14 cellular contexts compared by ENCODE assay signal in genomic region chr5:179393078-179393477, GRCh38. TPM values are rescaled to one million over a fixed set of nuclear protein-coding genes. Genes with fewer than 3 reads are reported as not detected.
DNase-seq lines count a peak whose midpoint lies in the region; ATAC-seq and TF ChIP-seq lines count a peak whose summit lies in the region.
"Had no signal": no experiment of that assay in that cellular context is flagged by ENCODE, and none has a peak within 500 bp of the region (broad histone marks: within the 10 kb centered on the region; RNA-seq: fewer than 3 reads in every experiment).

No MANE protein-coding gene starts in this region.

- DNase-seq in GM04503 (ENCODE audit: low read depth), result peak; percentile 39
- DNase-seq in NCI-H226, result peak; percentile 92
- peak; percentile 31 for DNase-seq in epithelial cell of prostate (ENCODE audit: low read depth, low spot score)
- peak; percentile 78 to 86 for DNase-seq in trophoblast cell
- DNase-seq in adrenal gland, result no peak
- no peak for DNase-seq in OCI-M2 (lab: John Stamatoyannopoulos, UW; ENCODE audit: unreplicated experiment)
- no peak for DNase-seq in omental fat pad (ENCODE audit: low spot score)
- no peak for DNase-seq in effector memory CD4-positive, alpha-beta T cell
- DNase-seq: activated CD8-positive, alpha-beta T cell treated with anti-CD3 and anti-CD28 coated beads, Interleukin-2, amount 10 ng/mL, durations not matched to agents 7 days and 5 days; NCI-H187; stimulated activated CD4-positive, alpha-beta T cell treated with anti-CD3 and anti-CD28 coated beads, Interleukin-2, amount 100 ng/mL, for 24 hours; stimulated activated naive CD8-positive, alpha-beta T cell treated with anti-CD3 and anti-CD28 coated beads, Interleukin-15, Interleukin-2, amounts not matched to agents 100 U/mL and 50 U/mL, for 24 hours had no signal

- H3K4me3 ChIP-seq in trophoblast cell (ENCODE audit: low read depth, low read length) (no peak overlapping the region), adrenal gland (no peak overlapping the region)
- no peak overlapping the region for H3K4me3 ChIP-seq in effector memory CD4-positive, alpha-beta T cell (ENCODE audit: insufficient read depth, low read depth, low read length, poor library complexity, severe bottlenecking)
- H3K4me3 ChIP-seq: lung had no signal

- no peaks in the 10 kb centered on the region for H3K79me1 ChIP-seq in trophoblast cell (ENCODE audit: low read length)

- TF ChIP-seq CTCF in adrenal gland (IDR thresholded peaks at IDR 0.05) (no peak), omental fat pad (IDR thresholded peaks at IDR 0.05) (no peak)

- no peak overlapping the region for H2AFZ ChIP-seq in trophoblast cell (ENCODE audit: insufficient read depth, low read length, poor library complexity)
- H2AFZ ChIP-seq: parathyroid adenoma had no signal

- H4K91ac ChIP-seq in trophoblast cell (ENCODE audit: low read depth, low read length), result no peak overlapping the region

- H4K12ac ChIP-seq in trophoblast cell (ENCODE audit: low read depth, low read length), result no peak overlapping the region

- H3K9ac ChIP-seq in trophoblast cell (ENCODE audit: low read length), result no peak overlapping the region
- H3K9ac ChIP-seq: parathyroid adenoma had no signal

- H2BK12ac ChIP-seq in trophoblast cell (ENCODE audit: low read length), result no peak overlapping the region

- H2BK120ac ChIP-seq in trophoblast cell (ENCODE audit: insufficient read depth, low read length, poor library complexity), result no peak overlapping the region

- no peak overlapping the region for H3K14ac ChIP-seq in trophoblast cell (ENCODE audit: low read length)

- no peaks in the 10 kb centered on the region for H3K4me1 ChIP-seq in trophoblast cell (ENCODE audit: control insufficient read depth in 1 of 2, insufficient read depth in 2 of 2, low read length in 2 of 2)
- no peaks in the 10 kb centered on the region for H3K4me1 ChIP-seq in adrenal gland (replicated peaks in 1 of 2)
- H3K4me1 ChIP-seq in effector memory CD4-positive, alpha-beta T cell (ENCODE audit: control insufficient read depth, insufficient read depth, low read length, poor library complexity, severe bottlenecking), result no peaks in the 10 kb centered on the region
- H3K4me1 ChIP-seq: parathyroid adenoma had no signal

- H3K4me2 ChIP-seq in trophoblast cell (ENCODE audit: low read length), result no peak overlapping the region

- WGBS in trophoblast cell (ENCODE audit: extremely low coverage, insufficient coverage, insufficient read length), result no CpG with 5 or more reads among the region's 4 CpGs
- WGBS in adrenal gland, 4 donors, result 50 to 69% (median 57%) methylated on average over 4 of the region's 4 CpGs

- H3K27ac ChIP-seq in epithelial cell of prostate, result no peak overlapping the region
- no peak overlapping the region for H3K27ac ChIP-seq in trophoblast cell (ENCODE audit: low read depth, low read length)
- H3K27ac ChIP-seq in adrenal gland, result no peak overlapping the region
- H3K27ac ChIP-seq in effector memory CD4-positive, alpha-beta T cell (ENCODE audit: insufficient read depth, low read length, poor library complexity, severe bottlenecking), result no peak overlapping the region
- H3K27ac ChIP-seq: parathyroid adenoma had no signal

- H3K9me3 ChIP-seq in trophoblast cell (ENCODE audit: insufficient read depth, low read depth, low read length) (peaks cover 15% of the 10 kb centered on the region), adrenal gland (replicated peaks in 1 of 3) (peaks cover 0 to 17% (median 0%) of the 10 kb centered on the region in 3 donors)
- peaks cover 13% of the 10 kb centered on the region for H3K9me3 ChIP-seq in effector memory CD4-positive, alpha-beta T cell (ENCODE audit: control insufficient read depth, low read length)

- no peak overlapping the region for H3K4ac ChIP-seq in trophoblast cell (ENCODE audit: low read depth, low read length)

- no peak overlapping the region for H2AK5ac ChIP-seq in trophoblast cell (ENCODE audit: low read length)

- TF ChIP-seq POLR2A in adrenal gland (IDR thresholded peaks at IDR 0.05), result no peak

- no peaks in the 10 kb centered on the region for H3K79me2 ChIP-seq in trophoblast cell (ENCODE audit: control insufficient read depth, insufficient read depth, low read length, poor library complexity)
- H3K79me2 ChIP-seq: parathyroid adenoma had no signal

- H2BK5ac ChIP-seq in trophoblast cell (ENCODE audit: low read depth, low read length, poor library complexity), result no peak overlapping the region

- intact Hi-C loops in adrenal gland (cut with DNase I), result no loop called here

- no peak for ATAC-seq in omental fat pad (ENCODE audit: low FRiP score)
- ATAC-seq: activated CD8-positive, alpha-beta T cell treated with anti-CD3 and anti-CD28 coated beads, Interleukin-2, amount 10 ng/mL, durations not matched to agents 7 days and 5 days; stimulated activated naive CD8-positive, alpha-beta T cell treated with anti-CD3 and anti-CD28 coated beads, Interleukin-15, Interleukin-2, amounts not matched to agents 100 U/mL and 50 U/mL, for 24 hours had no signal

- no peak overlapping the region for H3K23ac ChIP-seq in trophoblast cell (ENCODE audit: low read length)

- H3K27me3 ChIP-seq in trophoblast cell (ENCODE audit: insufficient read depth, low read length), result no peaks in the 10 kb centered on the region
- H3K27me3 ChIP-seq in adrenal gland, result no peaks in the 10 kb centered on the region
- H3K27me3 ChIP-seq in effector memory CD4-positive, alpha-beta T cell (replicated peaks; ENCODE audit: control insufficient read depth, insufficient read depth, low read length, poor library complexity, severe bottlenecking), result no peaks in the 10 kb centered on the region

- no peak overlapping the region for H4K8ac ChIP-seq in trophoblast cell (ENCODE audit: low read depth, low read length)

- H3K36me3 ChIP-seq in trophoblast cell (ENCODE audit: control insufficient read depth in 1 of 2, insufficient read depth in 2 of 2, low read length in 2 of 2) (peaks cover 0 to 2% of the 10 kb centered on the region in 2 experiments), adrenal gland (replicated peaks in 1 of 2) (no peaks in the 10 kb centered on the region)
- H3K36me3 ChIP-seq in effector memory CD4-positive, alpha-beta T cell (ENCODE audit: control insufficient read depth, insufficient read depth, low read length), result no peaks in the 10 kb centered on the region

- H3K18ac ChIP-seq in trophoblast cell (ENCODE audit: low read length), result no peak overlapping the region

RNA-seq across cellular contexts. Expression of gene ADAMTS2, which starts 47.8 kb away (rescaled TPM):
- 26.0 and 27.6 TPM in 2 replicates for polyA plus RNA-seq in trophoblast cell (2013)
- total RNA-seq in adrenal gland, result 10 to 100 TPM; 19.2 to 70.3 (median 30.4) TPM
- 10 to 100 TPM in 2 of 3 donors, 1 to 10 TPM in 1; 5.2 to 17.9 (median 10.2) TPM for polyA plus RNA-seq in adrenal gland
- 10 to 100 TPM; 39.5 to 61.9 (median 56.4) TPM for total RNA-seq in omental fat pad
- total RNA-seq: activated CD8-positive, alpha-beta T cell treated with anti-CD3 and anti-CD28 coated beads, Interleukin-2, amount 10 ng/mL, durations not matched to agents 7 days and 5 days had no signal

Comparison
In these comparisons a context has a peak if more than half of its experiments do, and no peak if none do; other contexts are left out.
1. DNase-seq: peak in GM04503 (single experiment), NCI-H226 (single experiment), epithelial cell of prostate (single experiment) and trophoblast cell (2 of 2); none in adrenal gland (0 of 7), OCI-M2 (single experiment), omental fat pad (single experiment) and effector memory CD4-positive, alpha-beta T cell (0 of 3).